In the genomic region with DNA sequence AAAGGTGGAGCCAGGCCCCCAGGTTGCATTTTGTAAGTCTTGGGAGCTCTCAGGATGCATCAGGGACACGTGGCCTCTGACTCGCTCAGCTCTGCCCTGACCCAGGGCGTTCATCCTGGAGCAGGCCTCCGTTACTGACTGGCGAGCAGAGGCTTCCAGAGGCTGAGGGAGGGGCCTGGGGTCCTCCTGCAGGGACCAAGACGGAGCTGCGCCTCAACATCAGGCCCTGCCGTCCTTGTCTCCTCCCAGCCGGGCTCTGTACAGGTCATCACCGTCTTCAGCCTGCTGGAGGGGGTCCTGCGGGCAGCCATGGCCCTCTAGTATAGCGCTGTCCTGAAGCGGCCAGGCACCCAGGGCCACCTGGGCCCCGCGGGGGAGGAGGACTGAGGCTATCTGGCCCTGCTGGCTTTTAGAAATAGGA, we compare ENCODE assay signal across 23 cellular contexts. TPM values are rescaled to one million over a fixed set of nuclear protein-coding genes. Genes with fewer than 3 reads are reported as not detected.
DNase-seq lines count a peak whose midpoint lies in the region; ATAC-seq and TF ChIP-seq lines count a peak whose summit lies in the region.
"Had no signal": no experiment of that assay in that cellular context is flagged by ENCODE, and none has a peak within 500 bp of the region (broad histone marks: within the 10 kb centered on the region; RNA-seq: fewer than 3 reads in every experiment).

No MANE protein-coding gene starts in this region.

- no peak overlapping the region for H2BK20ac ChIP-seq in IMR-90 (ENCODE audit: low read depth, low read length)

- intact Hi-C loops in IMR-90 (cut with micrococcal nuclease), result no loop called here

- H4K91ac ChIP-seq in IMR-90 (ENCODE audit: insufficient read depth, low read depth, low read length) (no peak overlapping the region), neuronal stem cell (ENCODE audit: low read depth, low read length, poor library complexity) (no peak overlapping the region)

- H3K9me3 ChIP-seq in IMR-90 (ENCODE audit: control insufficient read depth, insufficient read depth, low read length) (no peaks in the 10 kb centered on the region), neuronal stem cell (replicated peaks in 1 of 2; ENCODE audit: control insufficient read depth in 2 of 2, insufficient read depth in 1 of 2, low read depth in 1 of 2, low read length in 2 of 2) (no peaks in the 10 kb centered on the region)
- H3K9me3 ChIP-seq: ascending aorta, suprapubic skin had no signal

- POLR2A ChIA-PET in IMR-90 (lab: Charles Lee; ENCODE audit: unreplicated experiment), result no interaction called here

- H4K8ac ChIP-seq in IMR-90 (ENCODE audit: low read depth in 2 of 2, low read length in 2 of 2) (no peak overlapping the region), neuronal stem cell (ENCODE audit: low read depth, low read length) (no peak overlapping the region)

- H3K23ac ChIP-seq in IMR-90 (ENCODE audit: low read depth, low read length), result no peak overlapping the region
- peak overlapping the region; percentile 55 for H3K23ac ChIP-seq in neuronal stem cell (ENCODE audit: low read depth, low read length, poor library complexity)

- H2BK120ac ChIP-seq in IMR-90 (ENCODE audit: low read depth, low read length) (no peak overlapping the region), neuronal stem cell (ENCODE audit: low read depth, low read length) (no peak overlapping the region)

- H3K27ac ChIP-seq in IMR-90 (ENCODE audit: insufficient read depth, low read length), result no peak overlapping the region
- no peak overlapping the region for H3K27ac ChIP-seq in neuronal stem cell (replicated peaks; ENCODE audit: low read length)
- H3K27ac ChIP-seq: ascending aorta, suprapubic skin had no signal

- H3K9me1 ChIP-seq in IMR-90 (ENCODE audit: insufficient read depth, low read length), result no peaks in the 10 kb centered on the region

- no peak overlapping the region for H2AK9ac ChIP-seq in IMR-90 (replicated peaks; ENCODE audit: low read depth, low read length, poor library complexity)

- H2AK5ac ChIP-seq in IMR-90 (ENCODE audit: low read depth, low read length) (no peak overlapping the region), neuronal stem cell (ENCODE audit: low read depth, low read length) (no peak overlapping the region)

- H3K4ac ChIP-seq in IMR-90 (ENCODE audit: low read depth, low read length), result no peak overlapping the region
- H3K4ac ChIP-seq in neuronal stem cell (ENCODE audit: low read length), result no peak overlapping the region

- no peaks in the 10 kb centered on the region for H3K36me3 ChIP-seq in IMR-90 (ENCODE audit: control insufficient read depth, insufficient read depth, low read length)
- H3K36me3 ChIP-seq in neuronal stem cell (replicated peaks in 1 of 2; ENCODE audit: control insufficient read depth in 2 of 2, insufficient read depth in 2 of 2, low read length in 2 of 2), result no peaks in the 10 kb centered on the region
- H3K36me3 ChIP-seq: ascending aorta, suprapubic skin had no signal

- dilution Hi-C loops in IMR-90 (cut with HindIII; ENCODE audit: low sequenced_read_pairs, unreplicated experiment), result no loop called here

- H2BK5ac ChIP-seq in IMR-90 (ENCODE audit: low read depth, low read length, poor library complexity, severe bottlenecking), result no peak overlapping the region
- no peak overlapping the region for H2BK5ac ChIP-seq in neuronal stem cell (ENCODE audit: low read length)

- no peak overlapping the region for H3K9ac ChIP-seq in IMR-90 (ENCODE audit: low read depth, low read length)
- H3K9ac ChIP-seq in neuronal stem cell (ENCODE audit: low read depth, low read length, poor library complexity), result no peak overlapping the region

- TF ChIP-seq POLR2A in IMR-90 (IDR thresholded peaks at IDR 0.05; ENCODE audit: low read depth, low read length) (no peak), GM18505 (IDR thresholded peaks at IDR 0.05; ENCODE audit: borderline replicate concordance, extremely low read depth, insufficient read depth, insufficient read length) (no peak)

- no peak overlapping the region for H2BK15ac ChIP-seq in IMR-90 (ENCODE audit: low read depth, low read length)
- H2BK15ac ChIP-seq in neuronal stem cell (ENCODE audit: low read length), result peak overlapping the region; percentile 49

- WGBS in IMR-90 (ENCODE audit: extremely low coverage in 2 of 2, insufficient read length in 1 of 2), 2 experiments, result 52% methylated on average over 7 of the region's 15 CpGs; no CpG with 5 or more reads in 1 of the 2 experiments
- WGBS in neuronal stem cell (ENCODE audit: extremely low coverage in 2 of 2, insufficient read length in 2 of 2, insufficient replicate concordance in 1 of 2), 2 donors, result no CpG with 5 or more reads among the region's 15 CpGs

- BruUV-seq in IMR-90 (replicated peaks; lab: Mats Ljungman, UMichigan), result no TSS peak

- CTCF ChIA-PET in IMR-90 (lab: Yijun Ruan, JAX), result no interaction called here

- H3K79me1 ChIP-seq in IMR-90 (ENCODE audit: low read depth in 1 of 2, low read length in 2 of 2) (no peaks in the 10 kb centered on the region), neuronal stem cell (ENCODE audit: low read depth, low read length) (no peaks in the 10 kb centered on the region)

- no peak for TF ChIP-seq RAD21 in IMR-90 (IDR thresholded peaks at IDR 0.05; ENCODE audit: low read length)

- peak; percentile 36 for ATAC-seq in IMR-90 (ENCODE audit: low read depth)
- no peak for ATAC-seq in GM18868 (IDR thresholded peaks at IDR 0.05; ENCODE audit: unreplicated experiment)
- ATAC-seq in GM18505 (IDR thresholded peaks at IDR 0.05; ENCODE audit: unreplicated experiment), result no peak
- ATAC-seq: naive thymus-derived CD4-positive, alpha-beta T cell had no signal

- H3K4me2 ChIP-seq in IMR-90 (ENCODE audit: low read depth, low read length) (no peak overlapping the region), neuronal stem cell (ENCODE audit: insufficient read depth, low read length, poor library complexity, severe bottlenecking) (no peak overlapping the region)

- in situ Hi-C loops in Caki2 (cut with HindIII; ENCODE audit: low pct_unique_long_range_greater_than_20kb, low sequenced_read_pairs), result no loop called here
- in situ Hi-C loops in IMR-90 (cut with MboI; ENCODE audit: low sequenced_read_pairs), result no loop called here

- TF ChIP-seq CTCF in IMR-90 (conservative IDR thresholded peaks at IDR 0.05; ENCODE audit: low read depth, low read length), result no peak

- H4K20me1 ChIP-seq in IMR-90 (ENCODE audit: insufficient read depth, low read length), result no peaks in the 10 kb centered on the region

- H3K18ac ChIP-seq in IMR-90 (ENCODE audit: low read depth, low read length), result no peak overlapping the region
- H3K18ac ChIP-seq in neuronal stem cell (ENCODE audit: low read length), result peak overlapping the region; percentile 74

- no peak overlapping the region for H3K14ac ChIP-seq in IMR-90 (replicated peaks; ENCODE audit: low read depth, low read length)
- no peak overlapping the region for H3K14ac ChIP-seq in neuronal stem cell (ENCODE audit: low read length)

- H4K5ac ChIP-seq in IMR-90 (ENCODE audit: low read depth, low read length), result no peak overlapping the region

- H3K4me1 ChIP-seq in IMR-90 (ENCODE audit: control insufficient read depth, insufficient read depth, low read length) (peaks cover 2% of the 10 kb centered on the region; the same call in 1 of the 2 replicates), neuronal stem cell (ENCODE audit: control insufficient read depth in 2 of 2, insufficient read depth in 1 of 2, low read depth in 1 of 2, low read length in 2 of 2) (peaks cover 1 to 2% of the 10 kb centered on the region in 2 donors)
- H3K4me1 ChIP-seq: ascending aorta, suprapubic skin had no signal

- H3K27me3 ChIP-seq in IMR-90 (ENCODE audit: control insufficient read depth, insufficient read depth, low read length) (peaks cover 12% of the 10 kb centered on the region), neuronal stem cell (ENCODE audit: control insufficient read depth in 3 of 3, insufficient read depth in 3 of 3, low read depth in 1 of 3, low read length in 3 of 3) (peaks cover 0 to 9% (median 0%) of the 10 kb centered on the region in 3 experiments)
- H3K27me3 ChIP-seq: ascending aorta had no signal

- no peak overlapping the region for H3K56ac ChIP-seq in IMR-90 (ENCODE audit: extremely low read depth, insufficient read depth, low read length)

- peak; percentile 41 for DNase-seq in Caki2 (ENCODE audit: low read depth)
- DNase-seq in IMR-90, result peak; percentile 34
- DNase-seq in ecto neural progenitor cell (ENCODE audit: low spot score), result peak; percentile 49
- no peak for DNase-seq in neuronal stem cell (ENCODE audit: low spot score)
- DNase-seq in NCI-H2081 (lab: John Stamatoyannopoulos, UW), result no peak
- DNase-seq in NCI-H128 (lab: John Stamatoyannopoulos, UW; ENCODE audit: unreplicated experiment), result no peak
- DNase-seq: activated CD4-positive, alpha-beta T cell treated with anti-CD3 and anti-CD28 coated beads, Interleukin-2, amount 50 U/mL, for 1 hour; activated naive CD4-positive, alpha-beta T cell; activated T-cell treated with anti-CD3 and anti-CD28 coated beads for 4 hours; KBM-7; naive thymus-derived CD4-positive, alpha-beta T cell; NCI-H1105 treated with DMSO at 0.1 percent for 48 hours; NCI-H2171 treated with DMSO at 0.1 percent for 48 hours; small intestine; stimulated activated CD4-positive, alpha-beta T cell treated with anti-CD3 and anti-CD28 coated beads, Interleukin-4, amount 100 ng/mL, for 4 hours; stimulated activated CD8-positive, alpha-beta memory T cell treated with anti-CD3 and anti-CD28 coated beads, Interleukin-4, amount 100 ng/mL, for 48 hours had no signal

- H3K4me3 ChIP-seq in IMR-90 (ENCODE audit: insufficient read depth, low read depth, low read length) (no peak overlapping the region), neuronal stem cell (ENCODE audit: low read length in 2 of 2) (no peak overlapping the region)
- H3K4me3 ChIP-seq: ascending aorta, lung, suprapubic skin had no signal

- no peak overlapping the region for H2BK12ac ChIP-seq in neuronal stem cell (ENCODE audit: low read length)

- H2AFZ ChIP-seq in IMR-90 (replicated peaks; ENCODE audit: low read length, poor library complexity) (peak overlapping the region; percentile 63), neuronal stem cell (ENCODE audit: low read length) (peak overlapping the region; percentile 67)

RNA-seq across cellular contexts. Expression of a gene that starts 10.2 kb away (rescaled TPM):
- total RNA-seq in Caki2 (2014; rRNA removed; shearing (Covaris generic); ENCODE audit: low replicate concordance), result not detected in 2 replicates
- total RNA-seq in IMR-90 (2012; rRNA removed), result not detected in 2 replicates
- polyA plus RNA-seq in IMR-90 (2012; rRNA removed), result not detected in 2 replicates
- polyA plus RNA-seq in IMR-90 (2012; cell fraction: cytosol; rRNA removed), result not detected in 2 replicates
- not detected in 2 replicates for polyA plus RNA-seq in IMR-90 (2012; cell fraction: nucleus; rRNA removed; ENCODE audit: low replicate concordance)
- not detected for polyA plus RNA-seq in neuronal stem cell (2013, experiment 1 of 2)
- polyA plus RNA-seq in neuronal stem cell (2013, experiment 2 of 2), result not detected
- total RNA-seq: ascending aorta, endothelial cell of umbilical vein, suprapubic skin had no signal
- polyA plus RNA-seq: BJ; endothelial cell of umbilical vein; naive thymus-derived CD4-positive, alpha-beta T cell; small intestine had no signal

RNA-seq across cellular contexts. Expression of a gene that starts 38.3 kb away (rescaled TPM):
- total RNA-seq in Caki2 (2014; rRNA removed; shearing (Covaris generic); ENCODE audit: low replicate concordance), result not detected in 2 replicates
- total RNA-seq in IMR-90 (2012; rRNA removed), result not detected in 2 replicates
- polyA plus RNA-seq in IMR-90 (2012; rRNA removed), result not detected in 2 replicates
- polyA plus RNA-seq in IMR-90 (2012; cell fraction: cytosol; rRNA removed), result not detected in 2 replicates
- polyA plus RNA-seq in IMR-90 (2012; cell fraction: nucleus; rRNA removed; ENCODE audit: low replicate concordance), result not detected in 2 replicates
- polyA plus RNA-seq in neuronal stem cell (2013, experiment 1 of 2), result not detected
- not detected for polyA plus RNA-seq in neuronal stem cell (2013, experiment 2 of 2)
- total RNA-seq: ascending aorta; endothelial cell of umbilical vein; naive thymus-derived CD4-positive, alpha-beta T cell; suprapubic skin had no signal
- polyA plus RNA-seq: BJ; endothelial cell of umbilical vein; naive thymus-derived CD4-positive, alpha-beta T cell had no signal

Comparison
In these comparisons a context has a peak if more than half of its experiments do, and no peak if none do; other contexts are left out.
1. DNase-seq: peak in Caki2 (single experiment), IMR-90 (single experiment) and ecto neural progenitor cell (single experiment); none in neuronal stem cell (single experiment), NCI-H2081 (0 of 2) and NCI-H128 (single experiment).